20 cellular contexts compared by ENCODE assay signal in genomic region chr14:105738638-105739037, GRCh38.
DNase-seq lines count a peak whose midpoint lies in the region; ATAC-seq, FAIRE-seq and TF ChIP-seq lines count a peak whose summit lies in the region.
"Had no signal": no experiment of that assay in that cellular context is flagged by ENCODE, and none has a peak within 500 bp of the region (broad histone marks: within the 10 kb centered on the region; RNA-seq: fewer than 3 reads in every experiment).

No MANE protein-coding gene starts in this region.

- no peak for TF ChIP-seq CTCF in GM06990 (IDR thresholded peaks at IDR 0.05; ENCODE audit: insufficient read depth, low read length, poor library complexity, severe bottlenecking)
- no peak for TF ChIP-seq CTCF in kidney (IDR thresholded peaks at IDR 0.05; ENCODE audit: borderline replicate concordance, extremely low read depth, insufficient read depth)

- H3K27ac ChIP-seq in kidney (ENCODE audit: low read depth in 2 of 2, low read length in 2 of 2), result no peak overlapping the region
- H3K27ac ChIP-seq: Peyer's patch had no signal

- H3K36me3 ChIP-seq in GM06990 (ENCODE audit: control insufficient read depth, insufficient read depth, low read length), result peaks cover 36% of the 10 kb centered on the region
- no peaks in the 10 kb centered on the region for H3K36me3 ChIP-seq in kidney (ENCODE audit: control insufficient read depth in 1 of 2, insufficient read depth in 2 of 2, low read length in 2 of 2)
- H3K36me3 ChIP-seq: Peyer's patch had no signal

- FAIRE-seq in kidney (lab: Jason Lieb, UNC), result no peak

- H3K27ac Mint-ChIP-seq in stimulated activated effector memory CD8-positive, alpha-beta T cell treated with anti-CD3 and anti-CD28 coated beads, Interleukin-12 subunit alpha, Interleukin-12 subunit beta, amount 100 ng/mL, for 72 hours, result no peak overlapping the region
- H3K27ac Mint-ChIP-seq in effector memory CD8-positive, alpha-beta T cell, result no peak overlapping the region
- H3K27ac Mint-ChIP-seq: GM23338 had no signal

- no peaks in the 10 kb centered on the region for H3K27me3 ChIP-seq in GM06990 (replicated peaks; ENCODE audit: control insufficient read depth, insufficient read depth, low read length)
- H3K27me3 ChIP-seq: Peyer's patch had no signal

- no peaks in the 10 kb centered on the region for H3K4me1 ChIP-seq in kidney (ENCODE audit: control insufficient read depth in 1 of 2, insufficient read depth in 1 of 2, low read depth in 1 of 2, low read length in 2 of 2)
- H3K4me1 ChIP-seq: Peyer's patch had no signal

- H3K4me3 ChIP-seq in GM06990 (replicated peaks; ENCODE audit: low read depth, low read length), result no peak overlapping the region
- H3K4me3 ChIP-seq in kidney (ENCODE audit: low read length in 2 of 2), result no peak overlapping the region
- H3K4me3 ChIP-seq: GM23338, Peyer's patch had no signal

- intact Hi-C loops in kidney (cut with DNase I), result no loop called here

- ATAC-seq in stimulated activated effector memory CD8-positive, alpha-beta T cell treated with anti-CD3 and anti-CD28 coated beads, Interleukin-12 subunit alpha, Interleukin-12 subunit beta, amount 100 ng/mL, for 72 hours, result peak; percentile 14
- ATAC-seq in effector memory CD8-positive, alpha-beta T cell (replicated peaks), result no peak
- ATAC-seq: GM23338, SK-N-SH treated with all-trans-retinoic acid at 6 μM for 48 hours had no signal

- H3K4me3 Mint-ChIP-seq in stimulated activated effector memory CD8-positive, alpha-beta T cell treated with anti-CD3 and anti-CD28 coated beads, Interleukin-12 subunit alpha, Interleukin-12 subunit beta, amount 100 ng/mL, for 72 hours, result no peak overlapping the region
- no peak overlapping the region for H3K4me3 Mint-ChIP-seq in effector memory CD8-positive, alpha-beta T cell
- H3K4me3 Mint-ChIP-seq: CD14-positive monocyte, GM23338 had no signal

- peak; percentile 11 for TF ChIP-seq POLR2A in GM18526 (IDR thresholded peaks at IDR 0.05; ENCODE audit: extremely low read depth, insufficient read length)

- no peak overlapping the region for H3K9ac ChIP-seq in kidney (ENCODE audit: low read length in 2 of 2)

- peak; percentile 61 for DNase-seq in GM06990 (ENCODE audit: extremely low read depth, insufficient read length)
- DNase-seq in kidney, result peak; percentile 51
- no peak for DNase-seq in stimulated activated effector memory CD8-positive, alpha-beta T cell treated with anti-CD3 and anti-CD28 coated beads, Interleukin-12 subunit alpha, Interleukin-12 subunit beta, amount 100 ng/mL, for 72 hours (ENCODE audit: low spot score in 2 of 2)
- no peak for DNase-seq in NCI-H1436 (lab: John Stamatoyannopoulos, UW)
- DNase-seq in effector memory CD8-positive, alpha-beta T cell, result no peak
- no peak for DNase-seq in hippocampal formation (lab: John Stamatoyannopoulos, UW)
- no peak for DNase-seq in activated naive CD4-positive, alpha-beta T cell treated with anti-CD3 and anti-CD28 coated beads, Interleukin-2, amount 50 U/mL, for 16 hours
- DNase-seq: DMS 273 treated with DMSO at 0.1 percent for 48 hours, GDM1, MV-4-11, NCI-H1417 treated with DMSO at 0.1 percent for 48 hours, NCI-H2029 treated with DMSO at 0.1 percent for 48 hours, NCI-H510A, NCI-H774, Peyer's patch, SHP77 treated with DMSO at 0.1 percent for 48 hours had no signal

- H3K9me3 Mint-ChIP-seq in stimulated activated effector memory CD8-positive, alpha-beta T cell treated with anti-CD3 and anti-CD28 coated beads, Interleukin-12 subunit alpha, Interleukin-12 subunit beta, amount 100 ng/mL, for 72 hours, result no peaks in the 10 kb centered on the region
- no peaks in the 10 kb centered on the region for H3K9me3 Mint-ChIP-seq in effector memory CD8-positive, alpha-beta T cell

- no peaks in the 10 kb centered on the region for H3K9me3 ChIP-seq in kidney (ENCODE audit: control insufficient read depth in 1 of 2, low read length in 2 of 2)
- H3K9me3 ChIP-seq: Peyer's patch had no signal

- peaks cover 5% of the 10 kb centered on the region for H3K4me1 Mint-ChIP-seq in stimulated activated effector memory CD8-positive, alpha-beta T cell treated with anti-CD3 and anti-CD28 coated beads, Interleukin-12 subunit alpha, Interleukin-12 subunit beta, amount 100 ng/mL, for 72 hours
- H3K4me1 Mint-ChIP-seq in effector memory CD8-positive, alpha-beta T cell (ENCODE audit: low read depth in 2 of 2), result no peaks in the 10 kb centered on the region
- H3K4me1 Mint-ChIP-seq: CD14-positive monocyte, GM23338 had no signal

- H3K36me3 Mint-ChIP-seq in stimulated activated effector memory CD8-positive, alpha-beta T cell treated with anti-CD3 and anti-CD28 coated beads, Interleukin-12 subunit alpha, Interleukin-12 subunit beta, amount 100 ng/mL, for 72 hours, result no peaks in the 10 kb centered on the region
- H3K36me3 Mint-ChIP-seq in effector memory CD8-positive, alpha-beta T cell (ENCODE audit: insufficient read depth), result peaks cover 2% of the 10 kb centered on the region
- H3K36me3 Mint-ChIP-seq: CD14-positive monocyte had no signal

- peaks cover 0 to 19% of the 10 kb centered on the region in 2 donors for H3K27me3 Mint-ChIP-seq in effector memory CD8-positive, alpha-beta T cell

Comparison
In these comparisons a context has a peak if more than half of its experiments do, and no peak if none do; other contexts are left out.
1. DNase-seq: peak in GM06990 (single experiment) and kidney (single experiment); none in stimulated activated effector memory CD8-positive, alpha-beta T cell treated with anti-CD3 and anti-CD28 coated beads, Interleukin-12 subunit alpha, Interleukin-12 subunit beta, amount 100 ng/mL, for 72 hours (0 of 2), NCI-H1436 (single experiment), effector memory CD8-positive, alpha-beta T cell (0 of 3), hippocampal formation (0 of 2) and activated naive CD4-positive, alpha-beta T cell treated with anti-CD3 and anti-CD28 coated beads, Interleukin-2, amount 50 U/mL, for 16 hours (single experiment).